ENCODE assay signal across 8 cellular contexts in genomic region chr20:5078399-5078958, GRCh38. TPM values are rescaled to one million over a fixed set of nuclear protein-coding genes. Genes with fewer than 3 reads are reported as not detected.
DNase-seq lines count a peak whose midpoint lies in the region; ATAC-seq and TF ChIP-seq lines count a peak whose summit lies in the region.

No MANE protein-coding gene starts in this region.

- H3K9me3 Mint-ChIP-seq in osteocyte (ENCODE audit: unreplicated experiment) = no peaks in the 10 kb centered on the region

- no peak overlapping the region for H3K4me3 Mint-ChIP-seq in osteocyte (ENCODE audit: unreplicated experiment)

- TF ChIP-seq CTCF in GM13977 (IDR thresholded peaks at IDR 0.05; ENCODE audit: extremely low read depth, insufficient read depth, missing control alignments) (no peak), fibroblast of pulmonary artery (IDR thresholded peaks at IDR 0.05; ENCODE audit: low read length, missing control alignments) (no peak), osteocyte (IDR thresholded peaks at IDR 0.05) (no peak)

- H3K4me3 ChIP-seq in fibroblast of pulmonary artery (replicated peaks; ENCODE audit: low read depth, low read length) (peak overlapping the region; percentile 11), skin epidermis (peak overlapping the region in 2 of 7 experiments; percentile 14 to 22)

- H3K4me1 Mint-ChIP-seq in osteocyte (ENCODE audit: unreplicated experiment) = peaks cover 26% of the 10 kb centered on the region

- H3K36me3 Mint-ChIP-seq in osteocyte (ENCODE audit: unreplicated experiment) = no peaks in the 10 kb centered on the region

- peak; percentile 97 for ATAC-seq in HG02642 (IDR thresholded peaks at IDR 0.05; ENCODE audit: poor library complexity, unreplicated experiment)

- in situ Hi-C loops in GM13977 (cut with MboI; ENCODE audit: low pct_unique_long_range_greater_than_20kb, low sequenced_read_pairs, unreplicated experiment) = loop anchor here (25.0 kb wide), 1 partner anchor 466 kb away; no protein-coding TSS in a partner anchor

- no peak overlapping the region for H3K27ac Mint-ChIP-seq in osteocyte (ENCODE audit: unreplicated experiment)

- DNase-seq in GM13977 (ENCODE audit: low spot score) = peak; percentile 84
- DNase-seq in NCI-H510A (lab: John Stamatoyannopoulos, UW) = peak; percentile 22
- peak; percentile 47 for DNase-seq in activated CD8-positive, alpha-beta memory T cell treated with anti-CD3 and anti-CD28 coated beads, Interleukin-2, amount 50 U/mL, for 24 hours (ENCODE audit: extremely low read depth)
- peak; percentile 33 for DNase-seq in fibroblast of pulmonary artery (ENCODE audit: low read depth)
- DNase-seq in epidermal melanocyte (ENCODE audit: insufficient read length, low spot score) = no peak
- DNase-seq in osteocyte (ENCODE audit: extremely low spot score, unreplicated experiment) = no peak

- peak overlapping the region in 19 of 21 experiments; percentile 28 to 91 (median 77) for H3K27ac ChIP-seq in skin epidermis

- no peaks in the 10 kb centered on the region for H3K27me3 Mint-ChIP-seq in osteocyte (ENCODE audit: unreplicated experiment)

RNA-seq across cellular contexts. Expression of gene TMEM230, which starts 34.4 kb away (rescaled TPM):
- 97.4 and 101 TPM in 2 replicates for total RNA-seq in osteocyte

RNA-seq across cellular contexts. Expression of gene PCNA, which starts 41.3 kb away (rescaled TPM):
- 63.4 and 65.6 TPM in 2 replicates for total RNA-seq in osteocyte

RNA-seq across cellular contexts. Expression of gene CDS2, which starts 48.3 kb away (rescaled TPM):
- total RNA-seq in osteocyte = 42.5 and 43.2 TPM in 2 replicates

Comparison
In these comparisons a context has a peak if more than half of its experiments do, and no peak if none do; other contexts are left out.
1. DNase-seq: peak in GM13977 (single experiment), NCI-H510A (single experiment), activated CD8-positive, alpha-beta memory T cell treated with anti-CD3 and anti-CD28 coated beads, Interleukin-2, amount 50 U/mL, for 24 hours (single experiment) and fibroblast of pulmonary artery (single experiment); none in epidermal melanocyte (single experiment) and osteocyte (single experiment).